ENCODE assay signal across 2 cellular contexts in the genomic region with DNA sequence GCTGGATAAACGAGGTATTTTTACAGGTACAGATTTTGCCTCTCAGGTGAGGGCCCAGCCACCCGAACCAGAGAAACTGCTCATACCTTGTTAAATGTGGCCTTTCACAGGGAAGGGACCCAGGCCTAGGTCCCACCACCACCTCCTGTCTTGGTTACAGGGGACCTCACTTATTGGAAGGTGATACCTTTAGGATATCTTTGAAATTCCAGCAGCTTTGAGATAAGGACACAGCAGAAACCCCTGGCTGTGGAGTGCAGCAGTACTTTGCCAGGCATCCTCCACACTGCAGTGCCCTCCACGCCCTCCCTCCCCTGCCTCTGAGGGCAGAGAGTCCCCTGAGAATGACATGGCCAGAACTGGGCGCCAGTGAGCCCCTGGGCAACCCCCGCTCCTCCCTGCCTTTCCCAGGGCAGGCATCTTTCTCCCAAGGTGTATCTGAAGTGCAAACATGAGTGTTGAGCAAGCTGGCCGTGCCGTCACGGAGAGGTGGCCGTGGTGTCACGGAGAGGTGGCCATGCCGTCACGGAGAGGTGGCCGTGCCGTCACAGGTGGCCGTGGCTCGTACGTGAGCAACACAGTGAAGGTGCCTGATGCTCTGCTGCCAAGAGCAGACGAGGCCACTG.
TF ChIP-seq lines count a peak whose summit lies in the region.

No MANE protein-coding gene starts in this region.

TF ChIP-seq in SK-N-SH treated with all-trans-retinoic acid at 6 μM for 48 hours, 23 proteins besides CTCF, POLR2A, EP300 and RAD21 (continued from another document):
- TF ChIP-seq BACH2 (CRISPR knock-in tag; IDR thresholded peaks at IDR 0.05; ENCODE audit: borderline replicate concordance) (no peak), ESRRG (CRISPR knock-in tag; IDR thresholded peaks at IDR 0.05) (no peak), ZNF8 (CRISPR knock-in tag; IDR thresholded peaks at IDR 0.05) (no peak), OSR1 (CRISPR knock-in tag; IDR thresholded peaks at IDR 0.05) (no peak), ZNF70 (CRISPR knock-in tag; IDR thresholded peaks at IDR 0.05) (no peak), RARB (CRISPR knock-in tag; IDR thresholded peaks at IDR 0.05) (no peak)
- TF ChIP-seq, protein P1, sequence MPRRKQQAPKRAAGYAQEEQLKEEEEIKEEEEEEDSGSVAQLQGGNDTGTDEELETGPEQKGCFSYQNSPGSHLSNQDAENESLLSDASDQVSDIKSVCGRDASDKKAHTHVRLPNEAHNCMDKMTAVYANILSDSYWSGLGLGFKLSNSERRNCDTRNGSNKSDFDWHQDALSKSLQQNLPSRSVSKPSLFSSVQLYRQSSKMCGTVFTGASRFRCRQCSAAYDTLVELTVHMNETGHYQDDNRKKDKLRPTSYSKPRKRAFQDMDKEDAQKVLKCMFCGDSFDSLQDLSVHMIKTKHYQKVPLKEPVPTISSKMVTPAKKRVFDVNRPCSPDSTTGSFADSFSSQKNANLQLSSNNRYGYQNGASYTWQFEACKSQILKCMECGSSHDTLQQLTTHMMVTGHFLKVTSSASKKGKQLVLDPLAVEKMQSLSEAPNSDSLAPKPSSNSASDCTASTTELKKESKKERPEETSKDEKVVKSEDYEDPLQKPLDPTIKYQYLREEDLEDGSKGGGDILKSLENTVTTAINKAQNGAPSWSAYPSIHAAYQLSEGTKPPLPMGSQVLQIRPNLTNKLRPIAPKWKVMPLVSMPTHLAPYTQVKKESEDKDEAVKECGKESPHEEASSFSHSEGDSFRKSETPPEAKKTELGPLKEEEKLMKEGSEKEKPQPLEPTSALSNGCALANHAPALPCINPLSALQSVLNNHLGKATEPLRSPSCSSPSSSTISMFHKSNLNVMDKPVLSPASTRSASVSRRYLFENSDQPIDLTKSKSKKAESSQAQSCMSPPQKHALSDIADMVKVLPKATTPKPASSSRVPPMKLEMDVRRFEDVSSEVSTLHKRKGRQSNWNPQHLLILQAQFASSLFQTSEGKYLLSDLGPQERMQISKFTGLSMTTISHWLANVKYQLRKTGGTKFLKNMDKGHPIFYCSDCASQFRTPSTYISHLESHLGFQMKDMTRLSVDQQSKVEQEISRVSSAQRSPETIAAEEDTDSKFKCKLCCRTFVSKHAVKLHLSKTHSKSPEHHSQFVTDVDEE (CRISPR knock-in tag; IDR thresholded peaks at IDR 0.05), result no peak

TF ChIP-seq in K562, 482 proteins besides CTCF, POLR2A, EP300 and RAD21 (continued from another document and continues in another):
- TF ChIP-seq, protein P2, sequence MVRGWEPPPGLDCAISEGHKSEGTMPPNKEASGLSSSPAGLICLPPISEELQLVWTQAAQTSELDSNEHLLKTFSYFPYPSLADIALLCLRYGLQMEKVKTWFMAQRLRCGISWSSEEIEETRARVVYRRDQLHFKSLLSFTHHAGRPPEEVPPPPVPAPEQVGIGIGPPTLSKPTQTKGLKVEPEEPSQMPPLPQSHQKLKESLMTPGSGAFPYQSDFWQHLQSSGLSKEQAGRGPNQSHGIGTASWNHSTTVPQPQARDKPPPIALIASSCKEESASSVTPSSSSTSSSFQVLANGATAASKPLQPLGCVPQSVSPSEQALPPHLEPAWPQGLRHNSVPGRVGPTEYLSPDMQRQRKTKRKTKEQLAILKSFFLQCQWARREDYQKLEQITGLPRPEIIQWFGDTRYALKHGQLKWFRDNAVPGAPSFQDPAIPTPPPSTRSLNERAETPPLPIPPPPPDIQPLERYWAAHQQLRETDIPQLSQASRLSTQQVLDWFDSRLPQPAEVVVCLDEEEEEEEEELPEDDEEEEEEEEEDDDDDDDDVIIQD (CRISPR knock-in tag; IDR thresholded peaks at IDR 0.05), result no peak
- TF ChIP-seq, protein P3, sequence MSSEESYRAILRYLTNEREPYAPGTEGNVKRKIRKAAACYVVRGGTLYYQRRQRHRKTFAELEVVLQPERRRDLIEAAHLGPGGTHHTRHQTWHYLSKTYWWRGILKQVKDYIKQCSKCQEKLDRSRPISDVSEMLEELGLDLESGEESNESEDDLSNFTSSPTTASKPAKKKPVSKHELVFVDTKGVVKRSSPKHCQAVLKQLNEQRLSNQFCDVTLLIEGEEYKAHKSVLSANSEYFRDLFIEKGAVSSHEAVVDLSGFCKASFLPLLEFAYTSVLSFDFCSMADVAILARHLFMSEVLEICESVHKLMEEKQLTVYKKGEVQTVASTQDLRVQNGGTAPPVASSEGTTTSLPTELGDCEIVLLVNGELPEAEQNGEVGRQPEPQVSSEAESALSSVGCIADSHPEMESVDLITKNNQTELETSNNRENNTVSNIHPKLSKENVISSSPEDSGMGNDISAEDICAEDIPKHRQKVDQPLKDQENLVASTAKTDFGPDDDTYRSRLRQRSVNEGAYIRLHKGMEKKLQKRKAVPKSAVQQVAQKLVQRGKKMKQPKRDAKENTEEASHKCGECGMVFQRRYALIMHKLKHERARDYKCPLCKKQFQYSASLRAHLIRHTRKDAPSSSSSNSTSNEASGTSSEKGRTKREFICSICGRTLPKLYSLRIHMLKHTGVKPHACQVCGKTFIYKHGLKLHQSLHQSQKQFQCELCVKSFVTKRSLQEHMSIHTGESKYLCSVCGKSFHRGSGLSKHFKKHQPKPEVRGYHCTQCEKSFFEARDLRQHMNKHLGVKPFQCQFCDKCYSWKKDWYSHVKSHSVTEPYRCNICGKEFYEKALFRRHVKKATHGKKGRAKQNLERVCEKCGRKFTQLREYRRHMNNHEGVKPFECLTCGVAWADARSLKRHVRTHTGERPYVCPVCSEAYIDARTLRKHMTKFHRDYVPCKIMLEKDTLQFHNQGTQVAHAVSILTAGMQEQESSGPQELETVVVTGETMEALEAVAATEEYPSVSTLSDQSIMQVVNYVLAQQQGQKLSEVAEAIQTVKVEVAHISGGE (CRISPR knock-in tag; IDR thresholded peaks at IDR 0.05), result 0 out of 6 replicates have a peak, but pooled peaks of 1 of the 3 experiments have one; percentile 12
- TF ChIP-seq, protein P4, sequence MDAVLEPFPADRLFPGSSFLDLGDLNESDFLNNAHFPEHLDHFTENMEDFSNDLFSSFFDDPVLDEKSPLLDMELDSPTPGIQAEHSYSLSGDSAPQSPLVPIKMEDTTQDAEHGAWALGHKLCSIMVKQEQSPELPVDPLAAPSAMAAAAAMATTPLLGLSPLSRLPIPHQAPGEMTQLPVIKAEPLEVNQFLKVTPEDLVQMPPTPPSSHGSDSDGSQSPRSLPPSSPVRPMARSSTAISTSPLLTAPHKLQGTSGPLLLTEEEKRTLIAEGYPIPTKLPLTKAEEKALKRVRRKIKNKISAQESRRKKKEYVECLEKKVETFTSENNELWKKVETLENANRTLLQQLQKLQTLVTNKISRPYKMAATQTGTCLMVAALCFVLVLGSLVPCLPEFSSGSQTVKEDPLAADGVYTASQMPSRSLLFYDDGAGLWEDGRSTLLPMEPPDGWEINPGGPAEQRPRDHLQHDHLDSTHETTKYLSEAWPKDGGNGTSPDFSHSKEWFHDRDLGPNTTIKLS (IDR thresholded peaks at IDR 0.05; ENCODE audit: borderline replicate concordance, low read depth), result 0 out of 2 replicates have a peak, but pooled peaks have one; percentile 21
- TF ChIP-seq NCOA6 (IDR thresholded peaks at IDR 0.05), result no peak
- TF ChIP-seq ZNF57 (CRISPR knock-in tag; IDR thresholded peaks at IDR 0.05), result no peak
- no peak for TF ChIP-seq ADNP (tag; IDR thresholded peaks at IDR 0.05)
- TF ChIP-seq CBX5 (IDR thresholded peaks at IDR 0.05; ENCODE audit: borderline replicate concordance, low read depth), result no peak
- TF ChIP-seq, protein P5, sequence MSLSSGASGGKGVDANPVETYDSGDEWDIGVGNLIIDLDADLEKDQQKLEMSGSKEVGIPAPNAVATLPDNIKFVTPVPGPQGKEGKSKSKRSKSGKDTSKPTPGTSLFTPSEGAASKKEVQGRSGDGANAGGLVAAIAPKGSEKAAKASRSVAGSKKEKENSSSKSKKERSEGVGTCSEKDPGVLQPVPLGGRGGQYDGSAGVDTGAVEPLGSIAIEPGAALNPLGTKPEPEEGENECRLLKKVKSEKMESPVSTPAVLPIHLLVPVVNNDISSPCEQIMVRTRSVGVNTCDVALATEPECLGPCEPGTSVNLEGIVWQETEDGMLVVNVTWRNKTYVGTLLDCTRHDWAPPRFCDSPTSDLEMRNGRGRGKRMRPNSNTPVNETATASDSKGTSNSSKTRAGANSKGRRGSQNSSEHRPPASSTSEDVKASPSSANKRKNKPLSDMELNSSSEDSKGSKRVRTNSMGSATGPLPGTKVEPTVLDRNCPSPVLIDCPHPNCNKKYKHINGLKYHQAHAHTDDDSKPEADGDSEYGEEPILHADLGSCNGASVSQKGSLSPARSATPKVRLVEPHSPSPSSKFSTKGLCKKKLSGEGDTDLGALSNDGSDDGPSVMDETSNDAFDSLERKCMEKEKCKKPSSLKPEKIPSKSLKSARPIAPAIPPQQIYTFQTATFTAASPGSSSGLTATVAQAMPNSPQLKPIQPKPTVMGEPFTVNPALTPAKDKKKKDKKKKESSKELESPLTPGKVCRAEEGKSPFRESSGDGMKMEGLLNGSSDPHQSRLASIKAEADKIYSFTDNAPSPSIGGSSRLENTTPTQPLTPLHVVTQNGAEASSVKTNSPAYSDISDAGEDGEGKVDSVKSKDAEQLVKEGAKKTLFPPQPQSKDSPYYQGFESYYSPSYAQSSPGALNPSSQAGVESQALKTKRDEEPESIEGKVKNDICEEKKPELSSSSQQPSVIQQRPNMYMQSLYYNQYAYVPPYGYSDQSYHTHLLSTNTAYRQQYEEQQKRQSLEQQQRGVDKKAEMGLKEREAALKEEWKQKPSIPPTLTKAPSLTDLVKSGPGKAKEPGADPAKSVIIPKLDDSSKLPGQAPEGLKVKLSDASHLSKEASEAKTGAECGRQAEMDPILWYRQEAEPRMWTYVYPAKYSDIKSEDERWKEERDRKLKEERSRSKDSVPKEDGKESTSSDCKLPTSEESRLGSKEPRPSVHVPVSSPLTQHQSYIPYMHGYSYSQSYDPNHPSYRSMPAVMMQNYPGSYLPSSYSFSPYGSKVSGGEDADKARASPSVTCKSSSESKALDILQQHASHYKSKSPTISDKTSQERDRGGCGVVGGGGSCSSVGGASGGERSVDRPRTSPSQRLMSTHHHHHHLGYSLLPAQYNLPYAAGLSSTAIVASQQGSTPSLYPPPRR (CRISPR knock-in tag; IDR thresholded peaks at IDR 0.05; ENCODE audit: borderline replicate concordance), result no peak; the same call in 1 of the 2 replicates
- TF ChIP-seq ZNF589 (CRISPR knock-in tag; IDR thresholded peaks at IDR 0.05; ENCODE audit: low read depth), result 0 out of 2 replicates have a peak, but pooled peaks have one; percentile 10
- TF ChIP-seq KDM5B (IDR thresholded peaks at IDR 0.05; ENCODE audit: insufficient replicate concordance, low read depth, low read length), result no peak
- TF ChIP-seq, protein P6, sequence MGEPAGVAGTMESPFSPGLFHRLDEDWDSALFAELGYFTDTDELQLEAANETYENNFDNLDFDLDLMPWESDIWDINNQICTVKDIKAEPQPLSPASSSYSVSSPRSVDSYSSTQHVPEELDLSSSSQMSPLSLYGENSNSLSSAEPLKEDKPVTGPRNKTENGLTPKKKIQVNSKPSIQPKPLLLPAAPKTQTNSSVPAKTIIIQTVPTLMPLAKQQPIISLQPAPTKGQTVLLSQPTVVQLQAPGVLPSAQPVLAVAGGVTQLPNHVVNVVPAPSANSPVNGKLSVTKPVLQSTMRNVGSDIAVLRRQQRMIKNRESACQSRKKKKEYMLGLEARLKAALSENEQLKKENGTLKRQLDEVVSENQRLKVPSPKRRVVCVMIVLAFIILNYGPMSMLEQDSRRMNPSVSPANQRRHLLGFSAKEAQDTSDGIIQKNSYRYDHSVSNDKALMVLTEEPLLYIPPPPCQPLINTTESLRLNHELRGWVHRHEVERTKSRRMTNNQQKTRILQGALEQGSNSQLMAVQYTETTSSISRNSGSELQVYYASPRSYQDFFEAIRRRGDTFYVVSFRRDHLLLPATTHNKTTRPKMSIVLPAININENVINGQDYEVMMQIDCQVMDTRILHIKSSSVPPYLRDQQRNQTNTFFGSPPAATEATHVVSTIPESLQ (CRISPR knock-in tag; IDR thresholded peaks at IDR 0.05), result no peak
- no peak for TF ChIP-seq FOXJ2 (tag; IDR thresholded peaks at IDR 0.05)
- TF ChIP-seq CEBPG (CRISPR knock-in tag; IDR thresholded peaks at IDR 0.05), result no peak
- TF ChIP-seq CEBPG (tag; conservative IDR thresholded peaks at IDR 0.05 in 1 of 2, IDR thresholded peaks at IDR 0.05 in 1 of 2), result 0 out of 4 replicates have a peak, but pooled peaks of 1 of the 2 experiments have one; percentile 4
- 0 out of 2 replicates have a peak, but pooled peaks have one; percentile 21 for TF ChIP-seq PTRF (tag; IDR thresholded peaks at IDR 0.05)
- no peak for TF ChIP-seq DNMT1 (IDR thresholded peaks at IDR 0.05)
- TF ChIP-seq, protein P7, sequence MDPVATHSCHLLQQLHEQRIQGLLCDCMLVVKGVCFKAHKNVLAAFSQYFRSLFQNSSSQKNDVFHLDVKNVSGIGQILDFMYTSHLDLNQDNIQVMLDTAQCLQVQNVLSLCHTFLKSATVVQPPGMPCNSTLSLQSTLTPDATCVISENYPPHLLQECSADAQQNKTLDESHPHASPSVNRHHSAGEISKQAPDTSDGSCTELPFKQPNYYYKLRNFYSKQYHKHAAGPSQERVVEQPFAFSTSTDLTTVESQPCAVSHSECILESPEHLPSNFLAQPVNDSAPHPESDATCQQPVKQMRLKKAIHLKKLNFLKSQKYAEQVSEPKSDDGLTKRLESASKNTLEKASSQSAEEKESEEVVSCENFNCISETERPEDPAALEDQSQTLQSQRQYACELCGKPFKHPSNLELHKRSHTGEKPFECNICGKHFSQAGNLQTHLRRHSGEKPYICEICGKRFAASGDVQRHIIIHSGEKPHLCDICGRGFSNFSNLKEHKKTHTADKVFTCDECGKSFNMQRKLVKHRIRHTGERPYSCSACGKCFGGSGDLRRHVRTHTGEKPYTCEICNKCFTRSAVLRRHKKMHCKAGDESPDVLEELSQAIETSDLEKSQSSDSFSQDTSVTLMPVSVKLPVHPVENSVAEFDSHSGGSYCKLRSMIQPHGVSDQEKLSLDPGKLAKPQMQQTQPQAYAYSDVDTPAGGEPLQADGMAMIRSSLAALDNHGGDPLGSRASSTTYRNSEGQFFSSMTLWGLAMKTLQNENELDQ (CRISPR knock-in tag; IDR thresholded peaks at IDR 0.05; ENCODE audit: borderline replicate concordance), result no peak
- TF ChIP-seq DMBX1 (CRISPR knock-in tag; IDR thresholded peaks at IDR 0.05; ENCODE audit: borderline replicate concordance), result no peak
- TF ChIP-seq ZNF212 (CRISPR knock-in tag; IDR thresholded peaks at IDR 0.05), result no peak
- no peak for TF ChIP-seq TARDBP (IDR thresholded peaks at IDR 0.05)
- no peak for TF ChIP-seq MTF1 (CRISPR knock-in tag; IDR thresholded peaks at IDR 0.05; ENCODE audit: borderline replicate concordance)
- TF ChIP-seq ZNF263 (CRISPR knock-in tag; IDR thresholded peaks at IDR 0.05; ENCODE audit: borderline replicate concordance), result no peak
- TF ChIP-seq SMAD4 (CRISPR knock-in tag; conservative IDR thresholded peaks at IDR 0.05), result no peak
- no peak for TF ChIP-seq SMAD1 (IDR thresholded peaks at IDR 0.05; ENCODE audit: low read depth, low read length, partially characterized antibody)
- TF ChIP-seq NR2C2 (CRISPR knock-in tag; IDR thresholded peaks at IDR 0.05), result no peak
- TF ChIP-seq NR2C2 (tag; IDR thresholded peaks at IDR 0.05), result 0 out of 2 replicates have a peak, but pooled peaks have one; percentile 4
- TF ChIP-seq ZNF347 (CRISPR knock-in tag; IDR thresholded peaks at IDR 0.05; ENCODE audit: low read depth), result no peak
- TF ChIP-seq, protein P8, sequence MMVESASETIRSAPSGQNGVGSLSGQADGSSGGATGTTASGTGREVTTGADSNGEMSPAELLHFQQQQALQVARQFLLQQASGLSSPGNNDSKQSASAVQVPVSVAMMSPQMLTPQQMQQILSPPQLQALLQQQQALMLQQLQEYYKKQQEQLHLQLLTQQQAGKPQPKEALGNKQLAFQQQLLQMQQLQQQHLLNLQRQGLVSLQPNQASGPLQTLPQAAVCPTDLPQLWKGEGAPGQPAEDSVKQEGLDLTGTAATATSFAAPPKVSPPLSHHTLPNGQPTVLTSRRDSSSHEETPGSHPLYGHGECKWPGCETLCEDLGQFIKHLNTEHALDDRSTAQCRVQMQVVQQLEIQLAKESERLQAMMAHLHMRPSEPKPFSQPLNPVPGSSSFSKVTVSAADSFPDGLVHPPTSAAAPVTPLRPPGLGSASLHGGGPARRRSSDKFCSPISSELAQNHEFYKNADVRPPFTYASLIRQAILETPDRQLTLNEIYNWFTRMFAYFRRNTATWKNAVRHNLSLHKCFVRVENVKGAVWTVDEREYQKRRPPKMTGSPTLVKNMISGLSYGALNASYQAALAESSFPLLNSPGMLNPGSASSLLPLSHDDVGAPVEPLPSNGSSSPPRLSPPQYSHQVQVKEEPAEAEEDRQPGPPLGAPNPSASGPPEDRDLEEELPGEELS (CRISPR knock-in tag; IDR thresholded peaks at IDR 0.05; ENCODE audit: borderline replicate concordance), result no peak
